In genomic region chr20:63864545-63864977, GRCh38 we compare ENCODE assay signal across 8 cellular contexts. TPM values are rescaled to one million over a fixed set of nuclear protein-coding genes. Genes with fewer than 3 reads are reported as not detected.
DNase-seq lines count a peak whose midpoint lies in the region.

No MANE protein-coding gene starts in this region.

- H3K4me1 ChIP-seq in thymus (ENCODE audit: control insufficient read depth, insufficient read depth, low read length) = no peaks in the 10 kb centered on the region

- peak overlapping the region; percentile 93 for H3K4me3 ChIP-seq in thymus (ENCODE audit: low read length)

- no peak for DNase-seq in activated CD4-positive, alpha-beta T cell treated with anti-CD3 and anti-CD28 coated beads, Interleukin-2, amount 10 ng/mL, durations not matched to agents 24 days and 14 days
- DNase-seq in activated CD4-positive, alpha-beta T cell treated with anti-CD3 and anti-CD28 coated beads for 1 hour = no peak
- no peak for DNase-seq in ureter (ENCODE audit: low spot score)
- no peak for DNase-seq in NCI-H2081 (lab: John Stamatoyannopoulos, UW)
- no peak for DNase-seq in C1 segment of cervical spinal cord (lab: John Stamatoyannopoulos, UW)

- intact Hi-C loops in activated CD4-positive, alpha-beta T cell treated with anti-CD3 and anti-CD28 coated beads, Interleukin-2, amount 10 ng/mL, durations not matched to agents 24 days and 14 days (cut with micrococcal nuclease) = loop anchor here (1.0 to 10.0 kb wide), 6 partner anchors 30 to 326 kb away; partner anchors contain the start of genes DNAJC5, PRPF6 and TCEA2

- peaks cover 35% of the 10 kb centered on the region for H3K36me3 Mint-ChIP-seq in activated CD4-positive, alpha-beta T cell treated with anti-CD3 and anti-CD28 coated beads, Interleukin-2, amount 10 ng/mL, durations not matched to agents 24 days and 14 days (ENCODE audit: low read depth)
- H3K36me3 Mint-ChIP-seq in activated naive CD8-positive, alpha-beta T cell = peaks cover 3% of the 10 kb centered on the region

- no peaks in the 10 kb centered on the region for H3K27me3 Mint-ChIP-seq in activated CD4-positive, alpha-beta T cell treated with anti-CD3 and anti-CD28 coated beads, Interleukin-2, amount 10 ng/mL, durations not matched to agents 24 days and 14 days
- H3K27me3 Mint-ChIP-seq in activated naive CD8-positive, alpha-beta T cell = no peaks in the 10 kb centered on the region

- H3K27me3 ChIP-seq in layer of hippocampus (ENCODE audit: control insufficient read depth, insufficient read depth, low read length) (no peaks in the 10 kb centered on the region), thymus (ENCODE audit: control insufficient read depth, insufficient read depth) (no peaks in the 10 kb centered on the region)

- under 1% methylated on average over 25 of the region's 25 CpGs for WGBS in thymus

- H3K27ac Mint-ChIP-seq in activated CD4-positive, alpha-beta T cell treated with anti-CD3 and anti-CD28 coated beads, Interleukin-2, amount 10 ng/mL, durations not matched to agents 24 days and 14 days = peak overlapping the region; percentile 100
- peak overlapping the region; percentile 97 for H3K27ac Mint-ChIP-seq in activated naive CD8-positive, alpha-beta T cell

- H3K4me1 Mint-ChIP-seq in activated CD4-positive, alpha-beta T cell treated with anti-CD3 and anti-CD28 coated beads, Interleukin-2, amount 10 ng/mL, durations not matched to agents 24 days and 14 days = peaks cover 25% of the 10 kb centered on the region
- H3K4me1 Mint-ChIP-seq in activated naive CD8-positive, alpha-beta T cell (ENCODE audit: low read depth) = peaks cover 25% of the 10 kb centered on the region

- H3K27ac ChIP-seq in layer of hippocampus (ENCODE audit: low read depth, low read length) (peak overlapping the region; percentile 72), thymus (ENCODE audit: low read depth) (peak overlapping the region; percentile 92)

- peaks cover 28% of the 10 kb centered on the region for H3K36me3 ChIP-seq in thymus (ENCODE audit: control insufficient read depth, insufficient read depth)

- H3K9me3 ChIP-seq in thymus (ENCODE audit: control insufficient read depth) = peaks cover 3% of the 10 kb centered on the region

- H3K9me3 Mint-ChIP-seq in activated CD4-positive, alpha-beta T cell treated with anti-CD3 and anti-CD28 coated beads, Interleukin-2, amount 10 ng/mL, durations not matched to agents 24 days and 14 days = no peaks in the 10 kb centered on the region
- no peaks in the 10 kb centered on the region for H3K9me3 Mint-ChIP-seq in activated naive CD8-positive, alpha-beta T cell (ENCODE audit: low read depth)

- H3K4me3 Mint-ChIP-seq in activated CD4-positive, alpha-beta T cell treated with anti-CD3 and anti-CD28 coated beads, Interleukin-2, amount 10 ng/mL, durations not matched to agents 24 days and 14 days = peak overlapping the region; percentile 87
- peak overlapping the region; percentile 93 for H3K4me3 Mint-ChIP-seq in activated naive CD8-positive, alpha-beta T cell

RNA-seq across cellular contexts. Expression of gene TPD52L2, which starts 0.5 kb away (rescaled TPM):
- 75.9 and 78.8 TPM in 2 replicates for total RNA-seq in activated CD4-positive, alpha-beta T cell treated with anti-CD3 and anti-CD28 coated beads, Interleukin-2, amount 10 ng/mL, durations not matched to agents 24 days and 14 days
- 73.2 TPM for polyA plus RNA-seq in thymus
- total RNA-seq in ureter = 85.4 TPM

RNA-seq across cellular contexts. Expression of gene ABHD16B, which starts 3.3 kb away (rescaled TPM):
- total RNA-seq in activated CD4-positive, alpha-beta T cell treated with anti-CD3 and anti-CD28 coated beads, Interleukin-2, amount 10 ng/mL, durations not matched to agents 24 days and 14 days = 0.19 TPM in 1 of 2 replicates, not detected in the other
- polyA plus RNA-seq in thymus = 0.57 TPM
- total RNA-seq in ureter = not detected

RNA-seq across cellular contexts. Expression of gene DNAJC5, which starts 30.4 kb away (rescaled TPM):
- total RNA-seq in activated CD4-positive, alpha-beta T cell treated with anti-CD3 and anti-CD28 coated beads, Interleukin-2, amount 10 ng/mL, durations not matched to agents 24 days and 14 days = 42.3 and 43.1 TPM in 2 replicates
- polyA plus RNA-seq in thymus = 23.3 TPM
- total RNA-seq in ureter = 52.4 TPM

RNA-seq across cellular contexts. Expression of gene ZBTB46, which starts 33.5 kb away (rescaled TPM):
- 0.84 and 1.0 TPM in 2 replicates for total RNA-seq in activated CD4-positive, alpha-beta T cell treated with anti-CD3 and anti-CD28 coated beads, Interleukin-2, amount 10 ng/mL, durations not matched to agents 24 days and 14 days
- polyA plus RNA-seq in thymus = 3.7 TPM
- total RNA-seq in ureter = 10.2 TPM
